In genomic region chr2:232697059-232697806, GRCh38 we compare ENCODE assay signal across 1 cellular context.
TF ChIP-seq lines count a peak whose summit lies in the region.

TSS of gene GIGYF2 (plus strand) at chr2:232697331. CDS start at chr2:232735198, 37,867 bp downstream.

TF ChIP-seq in HCT116, 20 proteins besides CTCF, POLR2A, EP300 and RAD21 (continued from another document):
- TF ChIP-seq EZH2 (IDR thresholded peaks at IDR 0.05) (no peak), ZFX (IDR thresholded peaks at IDR 0.05) (peak; percentile 95), EGR1 (IDR thresholded peaks at IDR 0.05; ENCODE audit: low read depth) (peak; percentile 88), YY1 (IDR thresholded peaks at IDR 0.05; ENCODE audit: extremely low read depth, insufficient replicate concordance, low read depth, low read length) (peak; percentile 94), REST (IDR thresholded peaks at IDR 0.05; ENCODE audit: low read depth) (no peak)
